ENCODE assay signal across 8 cellular contexts in the genomic region with DNA sequence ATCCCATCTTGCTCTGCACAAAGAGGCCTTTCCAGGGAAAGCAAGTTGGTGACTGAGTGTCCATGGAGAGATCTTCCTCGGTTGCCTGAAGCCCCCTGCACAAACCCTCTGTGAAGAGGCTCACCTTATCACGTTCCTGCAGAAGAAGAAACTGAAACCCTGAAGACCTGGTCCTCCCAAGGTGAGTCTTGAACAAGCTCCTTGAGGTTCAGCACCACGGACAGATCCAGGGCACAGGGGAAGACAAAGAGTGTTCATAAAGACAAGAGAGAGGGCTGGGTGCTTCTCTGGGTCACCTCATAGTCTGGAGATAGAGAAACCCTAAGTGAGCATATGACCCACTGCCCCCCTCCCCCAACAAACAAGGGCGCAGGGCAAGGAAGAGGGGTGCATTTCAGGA. TPM values are rescaled to one million over a fixed set of nuclear protein-coding genes. Genes with fewer than 3 reads are reported as not detected.
A peak's percentile ranks its signal among the peaks of the same experiment; 100 is the strongest.
DNase-seq lines count a peak whose midpoint lies in the region; ATAC-seq lines count a peak whose summit lies in the region.

No MANE protein-coding gene starts in this region.

- DNase-seq in Daoy (ENCODE audit: low read depth): peak; percentile 50
- peak; percentile 61 for DNase-seq in LoVo (ENCODE audit: low spot score)
- DNase-seq in activated T-helper 1 cell treated with Interleukin-2 at 50 U/mL for 16 hours (ENCODE audit: low read depth): peak; percentile 11
- peak; percentile 60 for DNase-seq in iris pigment epithelial cell (ENCODE audit: low read depth)
- DNase-seq in NCI-H510A treated with DMSO at 0.1 percent for 48 hours (lab: John Stamatoyannopoulos, UW): no peak
- no peak for DNase-seq in putamen (ENCODE audit: low spot score)

- ATAC-seq in HG02798 (IDR thresholded peaks at IDR 0.05; ENCODE audit: poor library complexity, unreplicated experiment): no peak
- ATAC-seq in HG02840 (IDR thresholded peaks at IDR 0.05; ENCODE audit: low FRiP score, unreplicated experiment): no peak

RNA-seq across cellular contexts. Expression of a gene that starts 21.7 kb away (rescaled TPM):
- total RNA-seq in Daoy (2014; rRNA removed; shearing (Covaris generic)): not detected in 2 replicates

Comparison
In these comparisons a context has a peak if more than half of its experiments do, and no peak if none do; other contexts are left out.
1. DNase-seq: peak in Daoy (single experiment), LoVo (single experiment), activated T-helper 1 cell treated with Interleukin-2 at 50 U/mL for 16 hours (single experiment) and iris pigment epithelial cell (single experiment); none in NCI-H510A treated with DMSO at 0.1 percent for 48 hours (single experiment) and putamen (single experiment).